ENCODE assay signal across 1 cellular context in the genomic region with DNA sequence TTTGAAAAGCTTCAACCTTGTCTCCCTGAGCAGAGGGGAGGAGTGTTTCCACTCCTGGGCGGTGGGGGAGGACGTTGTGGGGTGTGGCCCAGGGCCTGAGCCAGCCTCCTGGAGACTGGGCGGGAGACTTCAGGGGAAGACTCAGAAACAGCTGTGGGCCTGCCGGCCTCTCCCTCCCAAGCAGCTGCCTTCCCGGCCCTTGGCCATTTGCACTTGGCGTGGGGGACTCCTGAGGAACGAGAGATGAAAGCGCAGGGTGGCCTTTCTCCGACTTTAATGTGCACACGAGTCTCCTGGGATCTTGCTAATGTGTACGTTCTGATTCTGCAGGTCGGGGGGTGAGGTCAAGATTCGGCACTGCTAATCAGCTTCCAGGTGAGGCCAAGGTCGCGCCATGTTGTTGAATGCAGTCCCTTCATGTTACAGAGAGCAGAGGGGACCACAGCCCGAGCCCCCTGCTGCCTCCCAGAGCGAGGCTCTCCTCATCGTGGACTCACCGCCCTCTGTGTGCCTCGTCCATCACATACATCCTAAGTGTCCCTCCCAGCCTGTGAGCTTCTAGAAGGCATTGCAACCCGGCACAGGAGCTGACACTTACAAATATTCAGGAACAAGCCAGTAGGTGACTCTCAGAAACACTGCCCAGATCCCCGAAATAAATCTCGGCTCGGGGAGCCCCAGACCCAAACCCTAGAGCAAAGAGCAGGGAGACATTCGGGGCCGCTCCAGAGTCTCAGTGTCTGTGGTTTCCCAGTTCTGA.
TF ChIP-seq lines count a peak whose summit lies in the region.

No MANE protein-coding gene starts in this region.

TF ChIP-seq in A549, 52 proteins besides CTCF, POLR2A, EP300 and RAD21:
- TF ChIP-seq E2F6 (IDR thresholded peaks at IDR 0.05; ENCODE audit: borderline replicate concordance, low read depth) (peak; percentile 78), SREBF2 (IDR thresholded peaks at IDR 0.05) (no peak), SMC3 (IDR thresholded peaks at IDR 0.05) (no peak), MAFK (IDR thresholded peaks at IDR 0.05; ENCODE audit: partially characterized antibody) (no peak), MYC (IDR thresholded peaks at IDR 0.05; ENCODE audit: borderline replicate concordance, low read length) (no peak), CBX2 (IDR thresholded peaks at IDR 0.05; ENCODE audit: borderline replicate concordance, low read depth) (no peak), HEYL (CRISPR knock-in tag; IDR thresholded peaks at IDR 0.05) (peak; percentile 87; the same call in 1 of the 2 replicates), PBX3 (IDR thresholded peaks at IDR 0.05) (peak; percentile 60; the same call in 1 of the 2 replicates), TP53 (CRISPR knock-in tag; IDR thresholded peaks at IDR 0.05) (no peak; the same call in 1 of the 2 replicates), NFE2L2 (conservative IDR thresholded peaks at IDR 0.05; ENCODE audit: low read length) (no peak), HOXB5 (CRISPR knock-in tag; IDR thresholded peaks at IDR 0.05) (peak; percentile 88), BHLHE40 (IDR thresholded peaks at IDR 0.05; ENCODE audit: low read depth, low read length) (no peak), TFCP2L1 (CRISPR knock-in tag; IDR thresholded peaks at IDR 0.05) (peak; percentile 55), NR3C1 (IDR thresholded peaks at IDR 0.05) (no peak), BCL3 (IDR thresholded peaks at IDR 0.05) (no peak), ZFP36 (IDR thresholded peaks at IDR 0.05; ENCODE audit: borderline replicate concordance, partially characterized antibody) (no peak), RFX5 (IDR thresholded peaks at IDR 0.05) (no peak), FOSL2 (IDR thresholded peaks at IDR 0.05) (no peak), FOSL2 (CRISPR knock-in tag; IDR thresholded peaks at IDR 0.05) (peak; percentile 29; the same call in 1 of the 2 replicates), ESRRA (IDR thresholded peaks at IDR 0.05; ENCODE audit: borderline replicate concordance, low read length) (no peak), ZSCAN20 (CRISPR knock-in tag; IDR thresholded peaks at IDR 0.05) (peak; percentile 83), RARB (CRISPR knock-in tag; IDR thresholded peaks at IDR 0.05) (0 out of 2 replicates have a peak, but pooled peaks have one; percentile 20), GATA3 (IDR thresholded peaks at IDR 0.05; ENCODE audit: borderline replicate concordance) (peak; percentile 49; the same call in 1 of the 2 replicates), NPAS2 (CRISPR knock-in tag; IDR thresholded peaks at IDR 0.05; ENCODE audit: borderline replicate concordance) (no peak), MAZ (IDR thresholded peaks at IDR 0.05; ENCODE audit: borderline replicate concordance, low read depth, low read length) (no peak), FOXS1 (CRISPR knock-in tag; IDR thresholded peaks at IDR 0.05) (peak; percentile 63; the same call in 1 of the 2 replicates), ATOH8 (CRISPR knock-in tag; IDR thresholded peaks at IDR 0.05; ENCODE audit: low read depth) (peak; percentile 89), RCOR1 (IDR thresholded peaks at IDR 0.05; ENCODE audit: low read depth, low read length) (no peak), POLR2AphosphoS2 (conservative IDR thresholded peaks at IDR 0.05; ENCODE audit: low read length) (peak; percentile 41), HES2 (IDR thresholded peaks at IDR 0.05) (no peak), ZNF302 (CRISPR knock-in tag; IDR thresholded peaks at IDR 0.05) (0 out of 2 replicates have a peak, but pooled peaks have one; percentile 55), EHF (CRISPR knock-in tag; IDR thresholded peaks at IDR 0.05) (peak; percentile 97), KDM5A (IDR thresholded peaks at IDR 0.05) (no peak), PHF8 (IDR thresholded peaks at IDR 0.05; ENCODE audit: borderline replicate concordance, low read depth) (no peak), JUNB (IDR thresholded peaks at IDR 0.05) (no peak), JUN (IDR thresholded peaks at IDR 0.05) (peak in 1 of 2 experiments; percentile 83; a peak in 3 of 5 replicates), FOSB (CRISPR knock-in tag; IDR thresholded peaks at IDR 0.05) (peak; percentile 59), HOXB13 (CRISPR knock-in tag; IDR thresholded peaks at IDR 0.05; ENCODE audit: low read depth) (peak; percentile 96), CHD4 (IDR thresholded peaks at IDR 0.05; ENCODE audit: borderline replicate concordance) (no peak), HDAC2 (IDR thresholded peaks at IDR 0.05) (no peak), REST (IDR thresholded peaks at IDR 0.05) (no peak), EHMT2 (IDR thresholded peaks at IDR 0.05; ENCODE audit: low read depth) (no peak)
- TF ChIP-seq, protein P1, sequence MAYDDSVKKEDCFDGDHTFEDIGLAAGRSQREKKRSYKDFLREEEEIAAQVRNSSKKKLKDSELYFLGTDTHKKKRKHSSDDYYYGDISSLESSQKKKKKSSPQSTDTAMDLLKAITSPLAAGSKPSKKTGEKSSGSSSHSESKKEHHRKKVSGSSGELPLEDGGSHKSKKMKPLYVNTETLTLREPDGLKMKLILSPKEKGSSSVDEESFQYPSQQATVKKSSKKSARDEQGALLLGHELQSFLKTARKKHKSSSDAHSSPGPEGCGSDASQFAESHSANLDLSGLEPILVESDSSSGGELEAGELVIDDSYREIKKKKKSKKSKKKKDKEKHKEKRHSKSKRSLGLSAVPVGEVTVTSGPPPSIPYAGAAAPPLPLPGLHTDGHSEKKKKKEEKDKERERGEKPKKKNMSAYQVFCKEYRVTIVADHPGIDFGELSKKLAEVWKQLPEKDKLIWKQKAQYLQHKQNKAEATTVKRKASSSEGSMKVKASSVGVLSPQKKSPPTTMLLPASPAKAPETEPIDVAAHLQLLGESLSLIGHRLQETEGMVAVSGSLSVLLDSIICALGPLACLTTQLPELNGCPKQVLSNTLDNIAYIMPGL (CRISPR knock-in tag; IDR thresholded peaks at IDR 0.05; ENCODE audit: borderline replicate concordance): 0 out of 2 replicates have a peak, but pooled peaks have one; percentile 11
- TF ChIP-seq, protein P2, sequence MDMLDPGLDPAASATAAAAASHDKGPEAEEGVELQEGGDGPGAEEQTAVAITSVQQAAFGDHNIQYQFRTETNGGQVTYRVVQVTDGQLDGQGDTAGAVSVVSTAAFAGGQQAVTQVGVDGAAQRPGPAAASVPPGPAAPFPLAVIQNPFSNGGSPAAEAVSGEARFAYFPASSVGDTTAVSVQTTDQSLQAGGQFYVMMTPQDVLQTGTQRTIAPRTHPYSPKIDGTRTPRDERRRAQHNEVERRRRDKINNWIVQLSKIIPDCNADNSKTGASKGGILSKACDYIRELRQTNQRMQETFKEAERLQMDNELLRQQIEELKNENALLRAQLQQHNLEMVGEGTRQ (IDR thresholded peaks at IDR 0.05): no peak
- TF ChIP-seq, protein P3, sequence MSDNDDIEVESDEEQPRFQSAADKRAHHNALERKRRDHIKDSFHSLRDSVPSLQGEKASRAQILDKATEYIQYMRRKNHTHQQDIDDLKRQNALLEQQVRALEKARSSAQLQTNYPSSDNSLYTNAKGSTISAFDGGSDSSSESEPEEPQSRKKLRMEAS (IDR thresholded peaks at IDR 0.05): 0 out of 2 replicates have a peak, but pooled peaks have one; percentile 66
